1 cellular context compared by ENCODE assay signal in the genomic region with DNA sequence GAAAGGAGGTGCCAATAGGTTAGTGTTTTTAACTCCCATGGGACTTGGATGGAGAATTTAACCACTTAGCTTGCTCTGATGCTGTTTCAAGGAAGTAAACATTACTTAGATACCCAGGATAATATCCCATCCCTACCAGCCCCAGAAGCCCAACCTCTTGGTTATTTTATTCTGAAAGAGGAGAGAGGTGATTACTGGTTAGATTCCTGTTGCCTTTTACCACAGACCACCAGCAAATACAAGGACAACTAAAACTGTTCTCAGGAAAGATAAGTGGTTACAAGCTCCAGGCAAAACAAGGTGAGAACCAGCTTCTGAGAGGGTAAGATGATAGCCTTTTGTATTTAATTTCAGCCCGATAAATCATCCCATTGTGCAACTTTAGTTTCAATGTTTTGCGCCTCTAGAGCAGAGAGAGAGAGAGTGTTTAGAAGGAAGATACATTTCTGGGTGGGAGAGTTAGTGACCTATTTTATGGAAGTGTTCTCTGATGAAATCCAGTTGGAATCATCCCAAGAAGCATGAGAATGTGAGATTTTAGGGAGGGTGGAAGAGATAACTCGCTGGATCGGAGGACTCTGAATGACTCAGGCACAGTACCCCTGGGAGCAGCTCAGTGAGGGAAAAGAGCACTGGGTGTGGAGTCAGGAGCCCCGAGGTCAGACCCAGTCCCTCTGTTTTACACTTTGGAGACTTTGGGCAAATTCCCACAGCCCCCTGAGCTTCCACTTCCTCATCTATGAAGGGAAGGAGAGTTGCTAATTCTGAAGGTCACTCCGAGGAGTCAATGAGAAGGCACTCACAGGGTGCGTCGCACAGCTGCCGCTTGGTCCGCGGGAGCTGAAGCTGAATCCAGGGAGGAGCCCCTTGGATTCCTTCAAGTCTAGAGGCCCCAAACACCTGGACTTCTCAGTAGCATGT.
TF ChIP-seq lines count a peak whose summit lies in the region.

No MANE protein-coding gene starts in this region.

TF ChIP-seq in A549, 52 proteins besides CTCF, POLR2A, EP300 and RAD21:
- TF ChIP-seq JUN (IDR thresholded peaks at IDR 0.05) = peak; percentile 99 to 100
- peak; percentile 99 for TF ChIP-seq JUNB (IDR thresholded peaks at IDR 0.05)
- TF ChIP-seq, protein P1, sequence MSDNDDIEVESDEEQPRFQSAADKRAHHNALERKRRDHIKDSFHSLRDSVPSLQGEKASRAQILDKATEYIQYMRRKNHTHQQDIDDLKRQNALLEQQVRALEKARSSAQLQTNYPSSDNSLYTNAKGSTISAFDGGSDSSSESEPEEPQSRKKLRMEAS (IDR thresholded peaks at IDR 0.05) = peak; percentile 86
- TF ChIP-seq, protein P2, sequence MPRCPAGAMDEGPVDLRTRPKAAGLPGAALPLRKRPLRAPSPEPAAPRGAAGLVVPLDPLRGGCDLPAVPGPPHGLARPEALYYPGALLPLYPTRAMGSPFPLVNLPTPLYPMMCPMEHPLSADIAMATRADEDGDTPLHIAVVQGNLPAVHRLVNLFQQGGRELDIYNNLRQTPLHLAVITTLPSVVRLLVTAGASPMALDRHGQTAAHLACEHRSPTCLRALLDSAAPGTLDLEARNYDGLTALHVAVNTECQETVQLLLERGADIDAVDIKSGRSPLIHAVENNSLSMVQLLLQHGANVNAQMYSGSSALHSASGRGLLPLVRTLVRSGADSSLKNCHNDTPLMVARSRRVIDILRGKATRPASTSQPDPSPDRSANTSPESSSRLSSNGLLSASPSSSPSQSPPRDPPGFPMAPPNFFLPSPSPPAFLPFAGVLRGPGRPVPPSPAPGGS (IDR thresholded peaks at IDR 0.05) = peak; percentile 99
- TF ChIP-seq CBX2 (IDR thresholded peaks at IDR 0.05; ENCODE audit: borderline replicate concordance, low read depth) = no peak
- no peak for TF ChIP-seq RFX5 (IDR thresholded peaks at IDR 0.05)
- TF ChIP-seq, protein P3, sequence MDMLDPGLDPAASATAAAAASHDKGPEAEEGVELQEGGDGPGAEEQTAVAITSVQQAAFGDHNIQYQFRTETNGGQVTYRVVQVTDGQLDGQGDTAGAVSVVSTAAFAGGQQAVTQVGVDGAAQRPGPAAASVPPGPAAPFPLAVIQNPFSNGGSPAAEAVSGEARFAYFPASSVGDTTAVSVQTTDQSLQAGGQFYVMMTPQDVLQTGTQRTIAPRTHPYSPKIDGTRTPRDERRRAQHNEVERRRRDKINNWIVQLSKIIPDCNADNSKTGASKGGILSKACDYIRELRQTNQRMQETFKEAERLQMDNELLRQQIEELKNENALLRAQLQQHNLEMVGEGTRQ (IDR thresholded peaks at IDR 0.05) = no peak
- TF ChIP-seq, protein P4, sequence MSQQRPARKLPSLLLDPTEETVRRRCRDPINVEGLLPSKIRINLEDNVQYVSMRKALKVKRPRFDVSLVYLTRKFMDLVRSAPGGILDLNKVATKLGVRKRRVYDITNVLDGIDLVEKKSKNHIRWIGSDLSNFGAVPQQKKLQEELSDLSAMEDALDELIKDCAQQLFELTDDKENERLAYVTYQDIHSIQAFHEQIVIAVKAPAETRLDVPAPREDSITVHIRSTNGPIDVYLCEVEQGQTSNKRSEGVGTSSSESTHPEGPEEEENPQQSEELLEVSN (IDR thresholded peaks at IDR 0.05; ENCODE audit: borderline replicate concordance, low read depth) = peak; percentile 20; the same call in 1 of the 2 replicates
- TF ChIP-seq SMC3 (IDR thresholded peaks at IDR 0.05) = peak; percentile 62; the same call in 2 of the 3 replicates
- TF ChIP-seq RCOR1 (IDR thresholded peaks at IDR 0.05; ENCODE audit: low read depth, low read length) = no peak
- TF ChIP-seq, protein P5, sequence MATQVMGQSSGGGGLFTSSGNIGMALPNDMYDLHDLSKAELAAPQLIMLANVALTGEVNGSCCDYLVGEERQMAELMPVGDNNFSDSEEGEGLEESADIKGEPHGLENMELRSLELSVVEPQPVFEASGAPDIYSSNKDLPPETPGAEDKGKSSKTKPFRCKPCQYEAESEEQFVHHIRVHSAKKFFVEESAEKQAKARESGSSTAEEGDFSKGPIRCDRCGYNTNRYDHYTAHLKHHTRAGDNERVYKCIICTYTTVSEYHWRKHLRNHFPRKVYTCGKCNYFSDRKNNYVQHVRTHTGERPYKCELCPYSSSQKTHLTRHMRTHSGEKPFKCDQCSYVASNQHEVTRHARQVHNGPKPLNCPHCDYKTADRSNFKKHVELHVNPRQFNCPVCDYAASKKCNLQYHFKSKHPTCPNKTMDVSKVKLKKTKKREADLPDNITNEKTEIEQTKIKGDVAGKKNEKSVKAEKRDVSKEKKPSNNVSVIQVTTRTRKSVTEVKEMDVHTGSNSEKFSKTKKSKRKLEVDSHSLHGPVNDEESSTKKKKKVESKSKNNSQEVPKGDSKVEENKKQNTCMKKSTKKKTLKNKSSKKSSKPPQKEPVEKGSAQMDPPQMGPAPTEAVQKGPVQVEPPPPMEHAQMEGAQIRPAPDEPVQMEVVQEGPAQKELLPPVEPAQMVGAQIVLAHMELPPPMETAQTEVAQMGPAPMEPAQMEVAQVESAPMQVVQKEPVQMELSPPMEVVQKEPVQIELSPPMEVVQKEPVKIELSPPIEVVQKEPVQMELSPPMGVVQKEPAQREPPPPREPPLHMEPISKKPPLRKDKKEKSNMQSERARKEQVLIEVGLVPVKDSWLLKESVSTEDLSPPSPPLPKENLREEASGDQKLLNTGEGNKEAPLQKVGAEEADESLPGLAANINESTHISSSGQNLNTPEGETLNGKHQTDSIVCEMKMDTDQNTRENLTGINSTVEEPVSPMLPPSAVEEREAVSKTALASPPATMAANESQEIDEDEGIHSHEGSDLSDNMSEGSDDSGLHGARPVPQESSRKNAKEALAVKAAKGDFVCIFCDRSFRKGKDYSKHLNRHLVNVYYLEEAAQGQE (IDR thresholded peaks at IDR 0.05) = no peak
- peak; percentile 39; the same call in 1 of the 2 replicates for TF ChIP-seq FOXS1 (CRISPR knock-in tag; IDR thresholded peaks at IDR 0.05)
- TF ChIP-seq GATA3 (IDR thresholded peaks at IDR 0.05; ENCODE audit: borderline replicate concordance) = peak; percentile 98
- peak; percentile 28; the same call in 1 of the 2 replicates for TF ChIP-seq HOXB13 (CRISPR knock-in tag; IDR thresholded peaks at IDR 0.05; ENCODE audit: low read depth)
- TF ChIP-seq MAFK (IDR thresholded peaks at IDR 0.05; ENCODE audit: partially characterized antibody) = peak; percentile 91
- TF ChIP-seq, protein P6, sequence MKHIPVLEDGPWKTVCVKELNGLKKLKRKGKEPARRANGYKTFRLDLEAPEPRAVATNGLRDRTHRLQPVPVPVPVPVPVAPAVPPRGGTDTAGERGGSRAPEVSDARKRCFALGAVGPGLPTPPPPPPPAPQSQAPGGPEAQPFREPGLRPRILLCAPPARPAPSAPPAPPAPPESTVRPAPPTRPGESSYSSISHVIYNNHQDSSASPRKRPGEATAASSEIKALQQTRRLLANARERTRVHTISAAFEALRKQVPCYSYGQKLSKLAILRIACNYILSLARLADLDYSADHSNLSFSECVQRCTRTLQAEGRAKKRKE (CRISPR knock-in tag; IDR thresholded peaks at IDR 0.05; ENCODE audit: low read depth) = peak; percentile 36
- peak; percentile 92 for TF ChIP-seq HOXB5 (CRISPR knock-in tag; IDR thresholded peaks at IDR 0.05)
- peak; percentile 62; the same call in 1 of the 2 replicates for TF ChIP-seq EHF (CRISPR knock-in tag; IDR thresholded peaks at IDR 0.05)
- TF ChIP-seq RNF2 (IDR thresholded peaks at IDR 0.05; ENCODE audit: borderline replicate concordance, low read depth) = no peak
- TF ChIP-seq MAZ (IDR thresholded peaks at IDR 0.05; ENCODE audit: borderline replicate concordance, low read depth, low read length) = no peak
- no peak for TF ChIP-seq BHLHE40 (IDR thresholded peaks at IDR 0.05; ENCODE audit: low read depth, low read length)
- TF ChIP-seq FOSL2 (IDR thresholded peaks at IDR 0.05) = peak; percentile 96
- TF ChIP-seq FOSL2 (CRISPR knock-in tag; IDR thresholded peaks at IDR 0.05) = peak; percentile 94
- peak; percentile 100 for TF ChIP-seq CEBPB (IDR thresholded peaks at IDR 0.05)
- no peak for TF ChIP-seq PHF8 (IDR thresholded peaks at IDR 0.05; ENCODE audit: borderline replicate concordance, low read depth)
- no peak for TF ChIP-seq CHD2 (IDR thresholded peaks at IDR 0.05; ENCODE audit: low read length, partially characterized antibody)
- TF ChIP-seq, protein P7, sequence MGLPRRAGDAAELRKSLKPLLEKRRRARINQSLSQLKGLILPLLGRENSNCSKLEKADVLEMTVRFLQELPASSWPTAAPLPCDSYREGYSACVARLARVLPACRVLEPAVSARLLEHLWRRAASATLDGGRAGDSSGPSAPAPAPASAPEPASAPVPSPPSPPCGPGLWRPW (IDR thresholded peaks at IDR 0.05) = peak; percentile 97
- no peak for TF ChIP-seq POLR2AphosphoS2 (conservative IDR thresholded peaks at IDR 0.05; ENCODE audit: low read length)
- TF ChIP-seq HEYL (CRISPR knock-in tag; IDR thresholded peaks at IDR 0.05) = peak; percentile 79; the same call in 1 of the 2 replicates
- TF ChIP-seq RARB (CRISPR knock-in tag; IDR thresholded peaks at IDR 0.05) = peak; percentile 90
- TF ChIP-seq ZFP36 (IDR thresholded peaks at IDR 0.05; ENCODE audit: borderline replicate concordance, partially characterized antibody) = peak; percentile 49
- TF ChIP-seq, protein P8, sequence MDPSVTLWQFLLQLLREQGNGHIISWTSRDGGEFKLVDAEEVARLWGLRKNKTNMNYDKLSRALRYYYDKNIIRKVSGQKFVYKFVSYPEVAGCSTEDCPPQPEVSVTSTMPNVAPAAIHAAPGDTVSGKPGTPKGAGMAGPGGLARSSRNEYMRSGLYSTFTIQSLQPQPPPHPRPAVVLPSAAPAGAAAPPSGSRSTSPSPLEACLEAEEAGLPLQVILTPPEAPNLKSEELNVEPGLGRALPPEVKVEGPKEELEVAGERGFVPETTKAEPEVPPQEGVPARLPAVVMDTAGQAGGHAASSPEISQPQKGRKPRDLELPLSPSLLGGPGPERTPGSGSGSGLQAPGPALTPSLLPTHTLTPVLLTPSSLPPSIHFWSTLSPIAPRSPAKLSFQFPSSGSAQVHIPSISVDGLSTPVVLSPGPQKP (IDR thresholded peaks at IDR 0.05; ENCODE audit: low read depth, low read length) = no peak
- peak; percentile 27 for TF ChIP-seq NFE2L2 (conservative IDR thresholded peaks at IDR 0.05; ENCODE audit: low read length)
- TF ChIP-seq, protein P9, sequence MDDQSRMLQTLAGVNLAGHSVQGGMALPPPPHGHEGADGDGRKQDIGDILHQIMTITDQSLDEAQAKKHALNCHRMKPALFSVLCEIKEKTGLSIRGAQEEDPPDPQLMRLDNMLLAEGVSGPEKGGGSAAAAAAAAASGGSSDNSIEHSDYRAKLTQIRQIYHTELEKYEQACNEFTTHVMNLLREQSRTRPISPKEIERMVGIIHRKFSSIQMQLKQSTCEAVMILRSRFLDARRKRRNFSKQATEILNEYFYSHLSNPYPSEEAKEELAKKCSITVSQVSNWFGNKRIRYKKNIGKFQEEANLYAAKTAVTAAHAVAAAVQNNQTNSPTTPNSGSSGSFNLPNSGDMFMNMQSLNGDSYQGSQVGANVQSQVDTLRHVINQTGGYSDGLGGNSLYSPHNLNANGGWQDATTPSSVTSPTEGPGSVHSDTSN (IDR thresholded peaks at IDR 0.05) = peak; percentile 84
- no peak for TF ChIP-seq NPAS2 (CRISPR knock-in tag; IDR thresholded peaks at IDR 0.05; ENCODE audit: borderline replicate concordance)
- TF ChIP-seq ZSCAN20 (CRISPR knock-in tag; IDR thresholded peaks at IDR 0.05) = 0 out of 2 replicates have a peak, but pooled peaks have one; percentile 56
- TF ChIP-seq, protein P10, sequence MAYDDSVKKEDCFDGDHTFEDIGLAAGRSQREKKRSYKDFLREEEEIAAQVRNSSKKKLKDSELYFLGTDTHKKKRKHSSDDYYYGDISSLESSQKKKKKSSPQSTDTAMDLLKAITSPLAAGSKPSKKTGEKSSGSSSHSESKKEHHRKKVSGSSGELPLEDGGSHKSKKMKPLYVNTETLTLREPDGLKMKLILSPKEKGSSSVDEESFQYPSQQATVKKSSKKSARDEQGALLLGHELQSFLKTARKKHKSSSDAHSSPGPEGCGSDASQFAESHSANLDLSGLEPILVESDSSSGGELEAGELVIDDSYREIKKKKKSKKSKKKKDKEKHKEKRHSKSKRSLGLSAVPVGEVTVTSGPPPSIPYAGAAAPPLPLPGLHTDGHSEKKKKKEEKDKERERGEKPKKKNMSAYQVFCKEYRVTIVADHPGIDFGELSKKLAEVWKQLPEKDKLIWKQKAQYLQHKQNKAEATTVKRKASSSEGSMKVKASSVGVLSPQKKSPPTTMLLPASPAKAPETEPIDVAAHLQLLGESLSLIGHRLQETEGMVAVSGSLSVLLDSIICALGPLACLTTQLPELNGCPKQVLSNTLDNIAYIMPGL (CRISPR knock-in tag; IDR thresholded peaks at IDR 0.05; ENCODE audit: borderline replicate concordance) = no peak; the same call in 1 of the 2 replicates
- no peak; the same call in 1 of the 2 replicates for TF ChIP-seq FOSB (CRISPR knock-in tag; IDR thresholded peaks at IDR 0.05)
- no peak for TF ChIP-seq ZNF302 (CRISPR knock-in tag; IDR thresholded peaks at IDR 0.05)
- peak; percentile 85 for TF ChIP-seq ESRRA (IDR thresholded peaks at IDR 0.05; ENCODE audit: borderline replicate concordance, low read length)
- TF ChIP-seq ZC3H11A (IDR thresholded peaks at IDR 0.05) = no peak
- TF ChIP-seq TFCP2L1 (CRISPR knock-in tag; IDR thresholded peaks at IDR 0.05) = 0 out of 2 replicates have a peak, but pooled peaks have one; percentile 30
